1 cellular context compared by ENCODE assay signal in genomic region chr1:246460411-246460810, GRCh38.
TF ChIP-seq lines count a peak whose summit lies in the region.

No MANE protein-coding gene starts in this region.

TF ChIP-seq in GM12878, 131 proteins besides CTCF, POLR2A, EP300 and RAD21:
- TF ChIP-seq, protein P1, sequence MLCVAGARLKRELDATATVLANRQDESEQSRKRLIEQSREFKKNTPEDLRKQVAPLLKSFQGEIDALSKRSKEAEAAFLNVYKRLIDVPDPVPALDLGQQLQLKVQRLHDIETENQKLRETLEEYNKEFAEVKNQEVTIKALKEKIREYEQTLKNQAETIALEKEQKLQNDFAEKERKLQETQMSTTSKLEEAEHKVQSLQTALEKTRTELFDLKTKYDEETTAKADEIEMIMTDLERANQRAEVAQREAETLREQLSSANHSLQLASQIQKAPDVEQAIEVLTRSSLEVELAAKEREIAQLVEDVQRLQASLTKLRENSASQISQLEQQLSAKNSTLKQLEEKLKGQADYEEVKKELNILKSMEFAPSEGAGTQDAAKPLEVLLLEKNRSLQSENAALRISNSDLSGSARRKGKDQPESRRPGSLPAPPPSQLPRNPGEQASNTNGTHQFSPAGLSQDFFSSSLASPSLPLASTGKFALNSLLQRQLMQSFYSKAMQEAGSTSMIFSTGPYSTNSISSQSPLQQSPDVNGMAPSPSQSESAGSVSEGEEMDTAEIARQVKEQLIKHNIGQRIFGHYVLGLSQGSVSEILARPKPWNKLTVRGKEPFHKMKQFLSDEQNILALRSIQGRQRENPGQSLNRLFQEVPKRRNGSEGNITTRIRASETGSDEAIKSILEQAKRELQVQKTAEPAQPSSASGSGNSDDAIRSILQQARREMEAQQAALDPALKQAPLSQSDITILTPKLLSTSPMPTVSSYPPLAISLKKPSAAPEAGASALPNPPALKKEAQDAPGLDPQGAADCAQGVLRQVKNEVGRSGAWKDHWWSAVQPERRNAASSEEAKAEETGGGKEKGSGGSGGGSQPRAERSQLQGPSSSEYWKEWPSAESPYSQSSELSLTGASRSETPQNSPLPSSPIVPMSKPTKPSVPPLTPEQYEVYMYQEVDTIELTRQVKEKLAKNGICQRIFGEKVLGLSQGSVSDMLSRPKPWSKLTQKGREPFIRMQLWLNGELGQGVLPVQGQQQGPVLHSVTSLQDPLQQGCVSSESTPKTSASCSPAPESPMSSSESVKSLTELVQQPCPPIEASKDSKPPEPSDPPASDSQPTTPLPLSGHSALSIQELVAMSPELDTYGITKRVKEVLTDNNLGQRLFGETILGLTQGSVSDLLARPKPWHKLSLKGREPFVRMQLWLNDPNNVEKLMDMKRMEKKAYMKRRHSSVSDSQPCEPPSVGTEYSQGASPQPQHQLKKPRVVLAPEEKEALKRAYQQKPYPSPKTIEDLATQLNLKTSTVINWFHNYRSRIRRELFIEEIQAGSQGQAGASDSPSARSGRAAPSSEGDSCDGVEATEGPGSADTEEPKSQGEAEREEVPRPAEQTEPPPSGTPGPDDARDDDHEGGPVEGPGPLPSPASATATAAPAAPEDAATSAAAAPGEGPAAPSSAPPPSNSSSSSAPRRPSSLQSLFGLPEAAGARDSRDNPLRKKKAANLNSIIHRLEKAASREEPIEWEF (IDR thresholded peaks at IDR 0.05; ENCODE audit: insufficient replicate concordance, low read depth, low read length), result no peak
- TF ChIP-seq EGR1 (IDR thresholded peaks at IDR 0.05; ENCODE audit: borderline replicate concordance in 1 of 2, low read depth in 2 of 2, low read length in 2 of 2), result no peak
- TF ChIP-seq, protein P2, sequence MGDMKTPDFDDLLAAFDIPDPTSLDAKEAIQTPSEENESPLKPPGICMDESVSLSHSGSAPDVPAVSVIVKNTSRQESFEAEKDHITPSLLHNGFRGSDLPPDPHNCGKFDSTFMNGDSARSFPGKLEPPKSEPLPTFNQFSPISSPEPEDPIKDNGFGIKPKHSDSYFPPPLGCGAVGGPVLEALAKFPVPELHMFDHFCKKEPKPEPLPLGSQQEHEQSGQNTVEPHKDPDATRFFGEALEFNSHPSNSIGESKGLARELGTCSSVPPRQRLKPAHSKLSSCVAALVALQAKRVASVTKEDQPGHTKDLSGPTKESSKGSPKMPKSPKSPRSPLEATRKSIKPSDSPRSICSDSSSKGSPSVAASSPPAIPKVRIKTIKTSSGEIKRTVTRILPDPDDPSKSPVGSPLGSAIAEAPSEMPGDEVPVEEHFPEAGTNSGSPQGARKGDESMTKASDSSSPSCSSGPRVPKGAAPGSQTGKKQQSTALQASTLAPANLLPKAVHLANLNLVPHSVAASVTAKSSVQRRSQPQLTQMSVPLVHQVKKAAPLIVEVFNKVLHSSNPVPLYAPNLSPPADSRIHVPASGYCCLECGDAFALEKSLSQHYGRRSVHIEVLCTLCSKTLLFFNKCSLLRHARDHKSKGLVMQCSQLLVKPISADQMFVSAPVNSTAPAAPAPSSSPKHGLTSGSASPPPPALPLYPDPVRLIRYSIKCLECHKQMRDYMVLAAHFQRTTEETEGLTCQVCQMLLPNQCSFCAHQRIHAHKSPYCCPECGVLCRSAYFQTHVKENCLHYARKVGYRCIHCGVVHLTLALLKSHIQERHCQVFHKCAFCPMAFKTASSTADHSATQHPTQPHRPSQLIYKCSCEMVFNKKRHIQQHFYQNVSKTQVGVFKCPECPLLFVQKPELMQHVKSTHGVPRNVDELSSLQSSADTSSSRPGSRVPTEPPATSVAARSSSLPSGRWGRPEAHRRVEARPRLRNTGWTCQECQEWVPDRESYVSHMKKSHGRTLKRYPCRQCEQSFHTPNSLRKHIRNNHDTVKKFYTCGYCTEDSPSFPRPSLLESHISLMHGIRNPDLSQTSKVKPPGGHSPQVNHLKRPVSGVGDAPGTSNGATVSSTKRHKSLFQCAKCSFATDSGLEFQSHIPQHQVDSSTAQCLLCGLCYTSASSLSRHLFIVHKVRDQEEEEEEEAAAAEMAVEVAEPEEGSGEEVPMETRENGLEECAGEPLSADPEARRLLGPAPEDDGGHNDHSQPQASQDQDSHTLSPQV (IDR thresholded peaks at IDR 0.05), result no peak
- no peak for TF ChIP-seq SPI1 (IDR thresholded peaks at IDR 0.05; ENCODE audit: borderline replicate concordance, insufficient read depth, low read depth, low read length)
- TF ChIP-seq, protein P3, sequence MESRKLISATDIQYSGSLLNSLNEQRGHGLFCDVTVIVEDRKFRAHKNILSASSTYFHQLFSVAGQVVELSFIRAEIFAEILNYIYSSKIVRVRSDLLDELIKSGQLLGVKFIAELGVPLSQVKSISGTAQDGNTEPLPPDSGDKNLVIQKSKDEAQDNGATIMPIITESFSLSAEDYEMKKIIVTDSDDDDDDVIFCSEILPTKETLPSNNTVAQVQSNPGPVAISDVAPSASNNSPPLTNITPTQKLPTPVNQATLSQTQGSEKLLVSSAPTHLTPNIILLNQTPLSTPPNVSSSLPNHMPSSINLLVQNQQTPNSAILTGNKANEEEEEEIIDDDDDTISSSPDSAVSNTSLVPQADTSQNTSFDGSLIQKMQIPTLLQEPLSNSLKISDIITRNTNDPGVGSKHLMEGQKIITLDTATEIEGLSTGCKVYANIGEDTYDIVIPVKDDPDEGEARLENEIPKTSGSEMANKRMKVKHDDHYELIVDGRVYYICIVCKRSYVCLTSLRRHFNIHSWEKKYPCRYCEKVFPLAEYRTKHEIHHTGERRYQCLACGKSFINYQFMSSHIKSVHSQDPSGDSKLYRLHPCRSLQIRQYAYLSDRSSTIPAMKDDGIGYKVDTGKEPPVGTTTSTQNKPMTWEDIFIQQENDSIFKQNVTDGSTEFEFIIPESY (IDR thresholded peaks at IDR 0.05), result no peak
- TF ChIP-seq CHD2 (IDR thresholded peaks at IDR 0.05; ENCODE audit: borderline replicate concordance, low read depth, low read length), result no peak
- no peak for TF ChIP-seq ZBTB4 (CRISPR knock-in tag; IDR thresholded peaks at IDR 0.05)
- no peak for TF ChIP-seq ATF7 (IDR thresholded peaks at IDR 0.05; ENCODE audit: low read depth)
- no peak for TF ChIP-seq CHD1 (IDR thresholded peaks at IDR 0.05; ENCODE audit: low read depth, low read length)
- TF ChIP-seq RB1 (IDR thresholded peaks at IDR 0.05; ENCODE audit: borderline replicate concordance), result no peak
- TF ChIP-seq HDGF (IDR thresholded peaks at IDR 0.05), result no peak
- TF ChIP-seq ASH2L (IDR thresholded peaks at IDR 0.05; ENCODE audit: borderline replicate concordance, low read depth), result no peak
- no peak for TF ChIP-seq USF2 (IDR thresholded peaks at IDR 0.05; ENCODE audit: borderline replicate concordance, low read depth, low read length)
- no peak for TF ChIP-seq NFIC (IDR thresholded peaks at IDR 0.05; ENCODE audit: low read depth, low read length)
- TF ChIP-seq SUPT20H (IDR thresholded peaks at IDR 0.05; ENCODE audit: borderline replicate concordance, control insufficient read depth, low read depth, low read length), result no peak
- no peak for TF ChIP-seq NFXL1 (IDR thresholded peaks at IDR 0.05; ENCODE audit: borderline replicate concordance)
- TF ChIP-seq MXI1 (IDR thresholded peaks at IDR 0.05; ENCODE audit: low read depth, low read length), result no peak
- TF ChIP-seq, protein P4, sequence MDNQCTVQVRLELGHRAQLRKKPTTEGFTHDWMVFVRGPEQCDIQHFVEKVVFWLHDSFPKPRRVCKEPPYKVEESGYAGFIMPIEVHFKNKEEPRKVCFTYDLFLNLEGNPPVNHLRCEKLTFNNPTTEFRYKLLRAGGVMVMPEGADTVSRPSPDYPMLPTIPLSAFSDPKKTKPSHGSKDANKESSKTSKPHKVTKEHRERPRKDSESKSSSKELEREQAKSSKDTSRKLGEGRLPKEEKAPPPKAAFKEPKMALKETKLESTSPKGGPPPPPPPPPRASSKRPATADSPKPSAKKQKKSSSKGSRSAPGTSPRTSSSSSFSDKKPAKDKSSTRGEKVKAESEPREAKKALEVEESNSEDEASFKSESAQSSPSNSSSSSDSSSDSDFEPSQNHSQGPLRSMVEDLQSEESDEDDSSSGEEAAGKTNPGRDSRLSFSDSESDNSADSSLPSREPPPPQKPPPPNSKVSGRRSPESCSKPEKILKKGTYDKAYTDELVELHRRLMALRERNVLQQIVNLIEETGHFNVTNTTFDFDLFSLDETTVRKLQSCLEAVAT (IDR thresholded peaks at IDR 0.05), result no peak
